In the genomic region with DNA sequence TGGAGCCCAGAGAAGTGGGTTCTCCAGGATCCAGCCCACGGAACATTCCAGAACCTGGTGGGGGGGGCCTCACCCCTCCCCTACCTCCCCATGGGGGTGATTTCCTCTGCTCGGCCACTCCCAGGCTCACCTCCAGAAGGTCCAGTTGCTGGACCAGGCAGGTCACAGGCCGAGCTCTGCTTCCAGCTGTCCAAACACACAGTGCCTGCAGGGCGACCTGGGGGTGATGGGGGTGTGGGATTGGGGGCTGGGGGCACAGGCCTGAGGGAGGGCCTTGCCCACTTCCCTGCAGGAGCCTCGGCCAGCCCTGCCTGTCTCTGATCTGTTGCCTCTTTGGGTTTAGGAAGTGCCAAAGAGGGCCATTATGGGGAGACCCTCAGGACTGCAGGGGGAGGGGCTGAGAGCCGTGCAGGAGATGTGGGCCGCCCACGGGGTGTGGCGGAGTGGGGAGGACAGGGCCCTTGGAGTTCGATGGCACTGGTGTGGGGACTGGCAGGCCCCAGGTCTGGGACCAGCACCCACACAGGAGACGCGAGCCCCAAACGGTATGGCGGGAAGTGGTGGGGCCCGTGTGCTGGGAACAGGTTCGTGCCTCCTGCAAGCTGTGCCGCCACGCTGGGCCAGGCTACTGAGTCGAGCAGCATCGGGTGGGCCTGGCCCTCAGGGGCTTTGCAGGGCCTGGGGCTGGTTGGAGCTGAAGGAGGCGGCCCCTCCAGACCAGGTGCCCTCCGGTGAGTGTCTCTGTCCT, we compare ENCODE assay signal across 22 cellular contexts. TPM values are rescaled to one million over a fixed set of nuclear protein-coding genes. Genes with fewer than 3 reads are reported as not detected.
DNase-seq lines count a peak whose midpoint lies in the region; ATAC-seq, FAIRE-seq and TF ChIP-seq lines count a peak whose summit lies in the region.
"Had no signal": no experiment of that assay in that cellular context is flagged by ENCODE, and none has a peak within 500 bp of the region (broad histone marks: within the 10 kb centered on the region; RNA-seq: fewer than 3 reads in every experiment).

No MANE protein-coding gene starts in this region.

- H4K91ac ChIP-seq in H1 (replicated peaks; ENCODE audit: insufficient read length, low read length) = no peak overlapping the region

- no peaks in the 10 kb centered on the region for H3K9me3 ChIP-seq in DND-41 (ENCODE audit: insufficient read depth, low read length, severe bottlenecking)
- H3K9me3 ChIP-seq in H1 (ENCODE audit: insufficient read depth in 2 of 2, low read depth in 1 of 2, low read length in 1 of 2) = no peaks in the 10 kb centered on the region
- H3K9me3 ChIP-seq in neutrophil = no peaks in the 10 kb centered on the region
- H3K9me3 ChIP-seq: ovary, thoracic aorta had no signal

- DNase-seq in DND-41 (no peak), NB4 (ENCODE audit: low read depth) (peak; percentile 35), H1 (ENCODE audit: low read depth in 1 of 2, low spot score in 2 of 2) (peak in 1 of 2 experiments; percentile 45), NCI-H1092 (lab: John Stamatoyannopoulos, UW) (no peak), brain microvascular endothelial cell (no peak), NCI-H510A treated with DMSO at 0.1 percent for 48 hours (lab: John Stamatoyannopoulos, UW) (no peak)
- DNase-seq: activated CD4-positive, alpha-beta T cell treated with anti-CD3 and anti-CD28 coated beads, Interleukin-2, amount 10 ng/mL, durations not matched to agents 24 days and 14 days; EL; HCEC 1CT; head of caudate nucleus; mammary epithelial cell; NCI-H1694 treated with DMSO at 0.1 percent for 48 hours; NCI-H2171 treated with DMSO at 0.1 percent for 48 hours; ovary; retina had no signal

- CTCF ChIA-PET in H1 (lab: Charles Lee; ENCODE audit: partially characterized antibody) = interaction anchor here (0.8 to 3.0 kb wide), 10 partner anchors 10 to 251 kb away, joined by 3 to 9 read pairs (median 4); no protein-coding TSS in a partner anchor

- peak overlapping the region; percentile 73 for H3K27ac ChIP-seq in DND-41 (ENCODE audit: low read length)
- no peak overlapping the region for H3K27ac ChIP-seq in H1 (ENCODE audit: low read depth, low read length)
- H3K27ac ChIP-seq in neutrophil = peak overlapping the region; percentile 97
- no peak overlapping the region for H3K27ac ChIP-seq in brain microvascular endothelial cell
- H3K27ac ChIP-seq: epithelial cell of prostate, ovary, SK-N-MC, thoracic aorta had no signal

- 92% methylated on average over 18 of the region's 22 CpGs; no CpG with 5 or more reads in 1 of the 2 experiments for WGBS in H1 (ENCODE audit: extremely low coverage in 1 of 2, insufficient coverage in 1 of 2, insufficient read length in 1 of 2, insufficient replicate concordance in 2 of 2, low coverage in 1 of 2, low lambda C conversion rate in 2 of 2, missing lambda C conversion rate in 1 of 2), 2 experiments

- H3K9ac ChIP-seq in DND-41 (ENCODE audit: low read depth, low read length) = no peak overlapping the region
- H3K9ac ChIP-seq in H1 (replicated peaks in 1 of 4; ENCODE audit: extremely low read depth in 1 of 4, low read depth in 3 of 4, low read length in 3 of 4) = no peak overlapping the region

- H2AFZ ChIP-seq in DND-41 (ENCODE audit: low read depth, low read length) (no peak overlapping the region), H1 (ENCODE audit: low read length) (no peak overlapping the region)

- no peaks in the 10 kb centered on the region for H3K23me2 ChIP-seq in H1 (ENCODE audit: low read depth, low read length)

- no peak overlapping the region for H2BK20ac ChIP-seq in H1 (ENCODE audit: low read length)

- no peak overlapping the region for H3K4ac ChIP-seq in H1 (replicated peaks; ENCODE audit: insufficient read length, low read depth, low read length)

- TF ChIP-seq CTCF in DND-41 (IDR thresholded peaks at IDR 0.05; ENCODE audit: borderline replicate concordance, extremely low read depth, low read length, poor library complexity, severe bottlenecking) (no peak), NB4 (IDR thresholded peaks at IDR 0.05; ENCODE audit: low read depth, low read length) (no peak), H1 (IDR thresholded peaks at IDR 0.05; ENCODE audit: control extremely low read depth in 1 of 3, insufficient read depth in 1 of 3, low read depth in 1 of 3, low read length in 3 of 3) (no peak), neutrophil (IDR thresholded peaks at IDR 0.05) (no peak), brain microvascular endothelial cell (IDR thresholded peaks at IDR 0.05; ENCODE audit: low read depth, low read length, missing control alignments) (no peak)

- no peak overlapping the region for H3K4me2 ChIP-seq in DND-41 (ENCODE audit: insufficient read depth, low read length)
- no peak overlapping the region for H3K4me2 ChIP-seq in H1 (ENCODE audit: insufficient read depth in 1 of 2, low read depth in 2 of 2, low read length in 2 of 2)

- no peak overlapping the region for H2BK12ac ChIP-seq in H1 (ENCODE audit: low read depth, low read length)

- no peak overlapping the region for H3K23ac ChIP-seq in H1 (ENCODE audit: insufficient read length)

- TF ChIP-seq RAD21 in H1 (IDR thresholded peaks at IDR 0.05 in 1 of 2, conservative IDR thresholded peaks at IDR 0.05 in 1 of 2; ENCODE audit: low read depth in 2 of 2, low read length in 2 of 2) = no peak

- H3K4me1 ChIP-seq in DND-41 (ENCODE audit: insufficient read depth, low read length) = peaks cover 43% of the 10 kb centered on the region
- H3K4me1 ChIP-seq in H1 (replicated peaks in 1 of 4; ENCODE audit: control insufficient read depth in 3 of 4, insufficient read depth in 4 of 4, low read length in 3 of 4) = peaks cover 0 to 6% (median 3%) of the 10 kb centered on the region in 4 experiments; a peak in 6 of 7 replicates
- peaks cover 74 to 79% of the 10 kb centered on the region in 2 experiments for H3K4me1 ChIP-seq in neutrophil (ENCODE audit: control insufficient read depth in 1 of 2, insufficient read depth in 1 of 2, low read depth in 1 of 2, low read length in 1 of 2)

- H3K4me3 ChIP-seq in DND-41 (ENCODE audit: low read depth in 1 of 2, low read length in 2 of 2) = no peak overlapping the region
- H3K4me3 ChIP-seq in NB4 (ENCODE audit: low read depth, low read length) = no peak overlapping the region
- H3K4me3 ChIP-seq in H1 (ENCODE audit: extremely low read depth in 1 of 4, insufficient read depth in 2 of 4, low read depth in 3 of 4, low read length in 4 of 4) = no peak overlapping the region
- H3K4me3 ChIP-seq in neutrophil (ENCODE audit: low read depth in 1 of 2, low read length in 1 of 2) = no peak overlapping the region
- H3K4me3 ChIP-seq in brain microvascular endothelial cell (ENCODE audit: low read depth, low read length) = no peak overlapping the region
- H3K4me3 ChIP-seq: ovary, SK-N-MC, thoracic aorta had no signal

- in situ Hi-C loops in brain microvascular endothelial cell (cut with HindIII; ENCODE audit: low pct_ligation_motif_present, low sequenced_read_pairs) = no loop called here

- FAIRE-seq in H1 (lab: Jason Lieb, UNC) = no peak
- FAIRE-seq: D721Med, RCC 7860 had no signal

- H3K36me3 ChIP-seq in DND-41 (ENCODE audit: insufficient read depth, low read length) (no peaks in the 10 kb centered on the region), H1 (ENCODE audit: control insufficient read depth in 2 of 4, insufficient read depth in 4 of 4, low read length in 3 of 4) (no peaks in the 10 kb centered on the region), neutrophil (no peaks in the 10 kb centered on the region), brain microvascular endothelial cell (replicated peaks) (no peaks in the 10 kb centered on the region)
- H3K36me3 ChIP-seq: ovary, thoracic aorta had no signal

- no peak overlapping the region for H3K18ac ChIP-seq in H1 (ENCODE audit: extremely low read depth, low read length)

- no peaks in the 10 kb centered on the region for H4K20me1 ChIP-seq in DND-41 (ENCODE audit: insufficient read depth, low read length)
- H4K20me1 ChIP-seq in H1 (replicated peaks in 1 of 2; ENCODE audit: control insufficient read depth in 1 of 2, insufficient read depth in 2 of 2, low read length in 2 of 2) = no peaks in the 10 kb centered on the region

- no peak overlapping the region for H2AK5ac ChIP-seq in H1 (ENCODE audit: low read depth, low read length)

- no peak overlapping the region for H2BK15ac ChIP-seq in H1 (ENCODE audit: low read length)

- H4K8ac ChIP-seq in H1 (ENCODE audit: extremely low read depth, insufficient read depth, low read length) = no peak overlapping the region

- no peak for TF ChIP-seq EP300 in H1 (IDR thresholded peaks at IDR 0.05; ENCODE audit: borderline replicate concordance in 1 of 2, low read depth in 2 of 2, low read length in 2 of 2)

- TF ChIP-seq POLR2A in NB4 (IDR thresholded peaks at IDR 0.05; ENCODE audit: extremely low read depth, insufficient read length) (no peak), H1 (IDR thresholded peaks at IDR 0.05; ENCODE audit: control extremely low read depth in 1 of 2, low read depth in 2 of 2, low read length in 2 of 2) (no peak)

- POLR2A ChIA-PET in H1 (lab: Charles Lee; ENCODE audit: partially characterized antibody) = no interaction called here

- no peak overlapping the region for H2BK120ac ChIP-seq in H1 (replicated peaks; ENCODE audit: low read depth, low read length)

- H4K5ac ChIP-seq in H1 (ENCODE audit: insufficient read length, low read depth, low read length) = no peak overlapping the region

- 0 out of 2 replicates have a peak overlapping the region, but pooled peaks have one; percentile 35 for H2BK5ac ChIP-seq in H1 (ENCODE audit: low read depth, low read length)

- no peaks in the 10 kb centered on the region for H3K79me1 ChIP-seq in H1 (ENCODE audit: low read depth, low read length)

- no peaks in the 10 kb centered on the region for H3K27me3 ChIP-seq in DND-41 (ENCODE audit: insufficient read depth, low read length, poor library complexity)
- H3K27me3 ChIP-seq in H1 (replicated peaks in 1 of 4; ENCODE audit: control insufficient read depth in 3 of 4, extremely low read depth in 1 of 4, insufficient read depth in 3 of 4, low read length in 3 of 4) = no peaks in the 10 kb centered on the region
- no peaks in the 10 kb centered on the region for H3K27me3 ChIP-seq in neutrophil
- no peaks in the 10 kb centered on the region for H3K27me3 ChIP-seq in brain microvascular endothelial cell (replicated peaks)
- H3K27me3 ChIP-seq: ovary had no signal

- H3K56ac ChIP-seq in H1 (replicated peaks; ENCODE audit: insufficient read length, low read depth, low read length) = no peak overlapping the region

- no peak overlapping the region for H3K14ac ChIP-seq in H1 (ENCODE audit: insufficient read length)

- H3K79me2 ChIP-seq in DND-41 (ENCODE audit: insufficient read depth, low read length) = no peaks in the 10 kb centered on the region
- no peaks in the 10 kb centered on the region for H3K79me2 ChIP-seq in H1 (ENCODE audit: control insufficient read depth in 1 of 2, insufficient read depth in 2 of 2, low read length in 2 of 2)

- ATAC-seq in DND-41 (ENCODE audit: insufficient read depth, low read depth) = peak; percentile 2; the same call in 1 of the 3 replicates
- ATAC-seq: activated naive CD4-positive, alpha-beta T cell treated with anti-CD3 and anti-CD28 coated beads, Interleukin-2, amount 50 U/mL, for 72 hours had no signal

RNA-seq across cellular contexts. Expression of gene EGFL7, which starts 45.6 kb away (rescaled TPM):
- total RNA-seq in H1 (2021; fragmentation: NEBNext Ultra II Directional; extraction: Animal tissue kit (Norgen Biotek cat#: 25700)) = 37.8 and 39.8 TPM in 2 replicates
- 53.4 and 82.5 TPM in 2 replicates for polyA plus RNA-seq in H1 (2011; rRNA removed)
- polyA plus RNA-seq in H1 (2011; cell fraction: cytosol; rRNA removed) = 63.0 TPM
- polyA plus RNA-seq in H1 (2011; cell fraction: nucleus; rRNA removed) = 82.5 TPM
- polyA plus RNA-seq in H1 (2012, experiment 1 of 2) = 17.3 to 46.4 TPM (median 40.7 TPM) in 4 replicates
- polyA plus RNA-seq in H1 (2012, experiment 2 of 2) = 43.2 TPM
- 66.8 TPM for polyA plus RNA-seq in H1 (2013, experiment 1 of 2)
- 68.8 TPM for polyA plus RNA-seq in H1 (2013, experiment 2 of 2)
- polyA minus RNA-seq in H1 (2011; rRNA and poly(A)+ RNA removed) = 7.2 and 9.3 TPM in 2 replicates
- polyA minus RNA-seq in H1 (2011; cell fraction: cytosol; rRNA and poly(A)+ RNA removed) = 30.7 TPM
- 12.8 TPM for polyA minus RNA-seq in H1 (2011; cell fraction: nucleus; rRNA and poly(A)+ RNA removed)

Comparison
In these comparisons a context has a peak if more than half of its experiments do, and no peak if none do; other contexts are left out.
1. H3K27ac ChIP-seq: peak in DND-41 (single experiment) and neutrophil (single experiment); none in H1 (single experiment) and brain microvascular endothelial cell (single experiment).